ENCODE assay signal across 8 cellular contexts in genomic region chr20:45011108-45011526, GRCh38. TPM values are rescaled to one million over a fixed set of nuclear protein-coding genes. Genes with fewer than 3 reads are reported as not detected.
A peak's percentile ranks its signal among the peaks of the same experiment; 100 is the strongest.
DNase-seq lines count a peak whose midpoint lies in the region; ATAC-seq, FAIRE-seq and TF ChIP-seq lines count a peak whose summit lies in the region.

No MANE protein-coding gene starts in this region.

- intact Hi-C loops in Right ventricle myocardium superior (cut with DNase I) = loop anchor here (5.0 to 10.0 kb wide), 2 partner anchors 86 to 284 kb away; no protein-coding TSS in a partner anchor

- H3K36me3 Mint-ChIP-seq in IgD-negative memory B cell = no peaks in the 10 kb centered on the region
- H3K36me3 Mint-ChIP-seq in activated naive CD8-positive, alpha-beta T cell treated with anti-CD3 and anti-CD28 coated beads, Interleukin-2, amount 50 U/mL, for 24 hours (ENCODE audit: low read depth) = peaks cover 56% of the 10 kb centered on the region

- peak; percentile 48 for FAIRE-seq in D721Med (lab: Jason Lieb, UNC)
- peak; percentile 70 for FAIRE-seq in RCC 7860 (lab: Jason Lieb, UNC)

- peak; percentile 62 for ATAC-seq in activated naive CD8-positive, alpha-beta T cell treated with anti-CD3 and anti-CD28 coated beads, Interleukin-2, amount 50 U/mL, for 24 hours
- peak; percentile 77 for ATAC-seq in Right ventricle myocardium superior (ENCODE audit: poor library complexity)

- H3K9me3 Mint-ChIP-seq in IgD-negative memory B cell = no peaks in the 10 kb centered on the region
- no peaks in the 10 kb centered on the region for H3K9me3 Mint-ChIP-seq in activated naive CD8-positive, alpha-beta T cell treated with anti-CD3 and anti-CD28 coated beads, Interleukin-2, amount 50 U/mL, for 24 hours

- no peak overlapping the region for H3K4me3 Mint-ChIP-seq in IgD-negative memory B cell
- no peak overlapping the region for H3K4me3 Mint-ChIP-seq in activated naive CD8-positive, alpha-beta T cell treated with anti-CD3 and anti-CD28 coated beads, Interleukin-2, amount 50 U/mL, for 24 hours

- H3K27ac Mint-ChIP-seq in IgD-negative memory B cell = peak overlapping the region in 2 of 3 donors; percentile 27 to 75
- H3K27ac Mint-ChIP-seq in activated naive CD8-positive, alpha-beta T cell treated with anti-CD3 and anti-CD28 coated beads, Interleukin-2, amount 50 U/mL, for 24 hours = peak overlapping the region; percentile 38

- H3K4me1 Mint-ChIP-seq in IgD-negative memory B cell = peaks cover 7 to 22% (median 19%) of the 10 kb centered on the region in 3 donors
- peaks cover 56% of the 10 kb centered on the region for H3K4me1 Mint-ChIP-seq in activated naive CD8-positive, alpha-beta T cell treated with anti-CD3 and anti-CD28 coated beads, Interleukin-2, amount 50 U/mL, for 24 hours

- no peaks in the 10 kb centered on the region for H3K27me3 Mint-ChIP-seq in IgD-negative memory B cell
- H3K27me3 Mint-ChIP-seq in activated naive CD8-positive, alpha-beta T cell treated with anti-CD3 and anti-CD28 coated beads, Interleukin-2, amount 50 U/mL, for 24 hours = no peaks in the 10 kb centered on the region

- no peak for DNase-seq in D721Med (ENCODE audit: insufficient read length, low spot score)
- DNase-seq in RCC 7860 (ENCODE audit: low spot score) = peak; percentile 45
- peak; percentile 47 for DNase-seq in activated naive CD8-positive, alpha-beta T cell treated with anti-CD3 and anti-CD28 coated beads, Interleukin-2, amount 50 U/mL, for 24 hours
- DNase-seq in Right ventricle myocardium superior = no peak
- DNase-seq in renal cortical epithelial cell (ENCODE audit: low read depth) = peak; percentile 70
- DNase-seq in ecto neural progenitor cell (ENCODE audit: low spot score) = no peak
- DNase-seq in GM19238 (ENCODE audit: insufficient read length, low spot score) = no peak

- peak; percentile 81 for TF ChIP-seq CTCF in D721Med (IDR thresholded peaks at IDR 0.05; ENCODE audit: insufficient read depth, missing control alignments)

RNA-seq across cellular contexts. Expression of gene STK4, which starts 44.8 kb away (rescaled TPM):
- 131 TPM for polyA plus RNA-seq in IgD-negative memory B cell
- 8.9 TPM for total RNA-seq in Right ventricle myocardium superior
- 26.9 and 41.2 TPM in 2 replicates for total RNA-seq in renal cortical epithelial cell

RNA-seq across cellular contexts. Expression of gene TOMM34, which starts 50.9 kb away (rescaled TPM):
- polyA plus RNA-seq in IgD-negative memory B cell = 33.0 TPM
- 9.3 TPM for total RNA-seq in Right ventricle myocardium superior
- total RNA-seq in renal cortical epithelial cell = 24.8 and 27.4 TPM in 2 replicates

Comparison
In these comparisons a context has a peak if more than half of its experiments do, and no peak if none do; other contexts are left out.
1. DNase-seq: peak in RCC 7860 (single experiment), activated naive CD8-positive, alpha-beta T cell treated with anti-CD3 and anti-CD28 coated beads, Interleukin-2, amount 50 U/mL, for 24 hours (single experiment) and renal cortical epithelial cell (single experiment); none in D721Med (single experiment), Right ventricle myocardium superior (single experiment), ecto neural progenitor cell (single experiment) and GM19238 (single experiment).